15 cellular contexts compared by ENCODE assay signal in the genomic region with DNA sequence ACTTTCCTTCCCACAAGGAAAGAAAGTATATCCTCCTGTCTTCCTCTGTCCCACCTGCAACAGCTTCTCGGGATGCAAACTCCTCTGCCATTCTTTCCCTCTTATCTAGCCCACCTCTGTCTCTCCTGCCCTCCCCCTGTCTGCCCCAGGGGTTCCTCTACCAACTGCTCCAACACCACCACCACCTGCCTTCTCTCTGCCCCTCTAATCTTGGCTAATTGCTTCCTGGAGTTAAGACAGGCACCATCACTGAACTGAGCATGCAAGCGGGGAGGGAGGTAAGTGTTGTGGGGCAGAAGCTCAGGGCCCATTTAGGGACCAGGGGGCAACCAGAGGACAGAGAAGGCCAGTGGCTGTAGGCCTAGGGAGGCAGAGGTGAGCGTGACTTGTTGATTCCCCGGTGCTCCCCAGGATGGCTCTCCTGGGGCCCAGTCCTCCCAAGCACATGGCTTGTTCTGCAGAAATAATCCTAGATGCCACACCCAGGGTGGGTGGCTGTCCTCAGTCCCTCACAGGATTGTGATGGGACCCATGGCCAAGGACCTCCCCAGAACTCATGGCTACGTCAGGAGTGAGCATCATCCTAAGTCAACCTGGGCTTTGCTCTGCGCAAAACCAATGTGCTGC.
"Had no signal": no experiment of that assay in that cellular context is flagged by ENCODE, and none has a peak within 500 bp of the region (broad histone marks: within the 10 kb centered on the region; RNA-seq: fewer than 3 reads in every experiment).

No MANE protein-coding gene starts in this region.

- H3K27me3 Mint-ChIP-seq: T-cell had no signal

- H3K4me3 Mint-ChIP-seq: activated naive CD4-positive, alpha-beta T cell treated with anti-CD3 and anti-CD28 coated beads for 36 hours; activated naive CD8-positive, alpha-beta T cell treated with anti-CD3 and anti-CD28 coated beads, Interleukin-2, amount 50 U/mL, for 24 hours; memory B cell; T-cell had no signal

- H3K27ac ChIP-seq: esophagus squamous epithelium, parathyroid adenoma, thoracic aorta had no signal

- H3K36me3 ChIP-seq: esophagus squamous epithelium, thoracic aorta had no signal

- H3K4me3 ChIP-seq: esophagus squamous epithelium, thoracic aorta had no signal

- H3K4me1 ChIP-seq: parathyroid adenoma had no signal

- DNase-seq: activated CD4-positive, alpha-beta T cell treated with anti-CD3 and anti-CD28 coated beads, Interleukin-2, amount 50 U/mL, for 48 hours; activated naive CD4-positive, alpha-beta T cell treated with anti-CD3 and anti-CD28 coated beads for 36 hours; activated naive CD8-positive, alpha-beta T cell treated with anti-CD3 and anti-CD28 coated beads, Interleukin-2, amount 50 U/mL, for 24 hours; aorta; esophagus squamous epithelium; kidney glomerular epithelial cell; left ventricle myocardium superior; stimulated activated CD4-positive, alpha-beta T cell treated with anti-CD3 and anti-CD28 coated beads, Interleukin-12 subunit alpha, Interleukin-12 subunit beta, amount 100 ng/mL, for 4 hours; stimulated activated CD4-positive, alpha-beta T cell treated with anti-CD3 and anti-CD28 coated beads, Interleukin-2, amount 100 ng/mL, for 24 hours; T-cell; T1000 had no signal

- H3K27ac Mint-ChIP-seq: activated naive CD4-positive, alpha-beta T cell treated with anti-CD3 and anti-CD28 coated beads for 36 hours; activated naive CD8-positive, alpha-beta T cell treated with anti-CD3 and anti-CD28 coated beads, Interleukin-2, amount 50 U/mL, for 24 hours; activated T-helper 2 cell treated with anti-CD3 and anti-CD28 coated beads, Interferon-gamma antibody, Interleukin-2, Interleukin-4, amounts not matched to agents 10 μg/mL and 5 μg/mL and 100 μg/mL, durations not matched to agents 14 hours and 24 hours and 36 hours; memory B cell; T-cell had no signal

- H3K9me3 ChIP-seq: esophagus squamous epithelium, thoracic aorta had no signal

- ATAC-seq: activated naive CD8-positive, alpha-beta T cell treated with anti-CD3 and anti-CD28 coated beads, Interleukin-2, amount 50 U/mL, for 24 hours; left ventricle myocardium superior; T-cell had no signal

- H3K4me1 Mint-ChIP-seq: activated naive CD8-positive, alpha-beta T cell treated with anti-CD3 and anti-CD28 coated beads, Interleukin-2, amount 50 U/mL, for 24 hours; memory B cell had no signal
